9 cellular contexts compared by ENCODE assay signal in genomic region chr18:47595816-47596501, GRCh38.
DNase-seq lines count a peak whose midpoint lies in the region; ATAC-seq and TF ChIP-seq lines count a peak whose summit lies in the region.
"Had no signal": no experiment of that assay in that cellular context is flagged by ENCODE, and none has a peak within 500 bp of the region (broad histone marks: within the 10 kb centered on the region; RNA-seq: fewer than 3 reads in every experiment).

No MANE protein-coding gene starts in this region.

- CTCF ChIA-PET in CD8-positive, alpha-beta T cell (lab: Charles Lee), result no interaction called here

- peaks cover 4% of the 10 kb centered on the region for H3K9me3 Mint-ChIP-seq in activated naive CD8-positive, alpha-beta T cell treated with anti-CD3 and anti-CD28 coated beads for 36 hours
- no peaks in the 10 kb centered on the region for H3K9me3 Mint-ChIP-seq in neural crest cell
- H3K9me3 Mint-ChIP-seq in CD8-positive, alpha-beta T cell, result no peaks in the 10 kb centered on the region

- intact Hi-C loops in CD8-positive, alpha-beta T cell (cut with DNase I, micrococcal nuclease), result no loop called here

- H3K27me3 Mint-ChIP-seq in activated naive CD8-positive, alpha-beta T cell treated with anti-CD3 and anti-CD28 coated beads for 36 hours, result peaks cover 43% of the 10 kb centered on the region
- H3K27me3 Mint-ChIP-seq in neural crest cell (ENCODE audit: low read depth), result peaks cover 56% of the 10 kb centered on the region
- H3K27me3 Mint-ChIP-seq in CD8-positive, alpha-beta T cell (ENCODE audit: low read depth), result peaks cover 28% of the 10 kb centered on the region

- no peak for ATAC-seq in CD8-positive, alpha-beta T cell
- no peak for ATAC-seq in HG03439 (IDR thresholded peaks at IDR 0.05; ENCODE audit: unreplicated experiment)
- ATAC-seq: stimulated activated effector memory CD8-positive, alpha-beta T cell treated with anti-CD3 and anti-CD28 coated beads, Interleukin-12 subunit alpha, Interleukin-12 subunit beta, amount 100 ng/mL, for 72 hours had no signal

- DNase-seq in DMS 273 (lab: John Stamatoyannopoulos, UW; ENCODE audit: unreplicated experiment) (peak; percentile 57), DMS 273 treated with DMSO at 0.1 percent for 48 hours (lab: John Stamatoyannopoulos, UW) (no peak), neural crest cell (ENCODE audit: low read depth, low spot score) (no peak), HuH-7.5 (ENCODE audit: low spot score) (no peak)
- peak; percentile 4 for DNase-seq in activated naive CD8-positive, alpha-beta T cell treated with anti-CD3 and anti-CD28 coated beads for 36 hours
- no peak for DNase-seq in CD8-positive, alpha-beta T cell

- no peaks in the 10 kb centered on the region for H3K4me1 ChIP-seq in CD8-positive, alpha-beta T cell (ENCODE audit: insufficient read depth, low read length)

- H3K36me3 ChIP-seq in CD8-positive, alpha-beta T cell (ENCODE audit: insufficient read depth, low read length), result no peaks in the 10 kb centered on the region

- H3K9me3 ChIP-seq in CD8-positive, alpha-beta T cell (ENCODE audit: low read length), result no peaks in the 10 kb centered on the region

- TF ChIP-seq CTCF in LNCAP (IDR thresholded peaks at IDR 0.05) (peak; percentile 53), neural crest cell (conservative IDR thresholded peaks at IDR 0.05) (peak; percentile 47)
- TF ChIP-seq CTCF in CD8-positive, alpha-beta T cell (IDR thresholded peaks at IDR 0.05), result no peak

- H3K4me1 Mint-ChIP-seq in activated naive CD8-positive, alpha-beta T cell treated with anti-CD3 and anti-CD28 coated beads for 36 hours, result no peaks in the 10 kb centered on the region
- peaks cover 14% of the 10 kb centered on the region for H3K4me1 Mint-ChIP-seq in neural crest cell
- H3K4me1 Mint-ChIP-seq in CD8-positive, alpha-beta T cell (ENCODE audit: low read depth), result no peaks in the 10 kb centered on the region

- no peaks in the 10 kb centered on the region for H3K27me3 ChIP-seq in CD8-positive, alpha-beta T cell (ENCODE audit: insufficient read depth, low read length)

- H3K4me3 ChIP-seq in CD8-positive, alpha-beta T cell (ENCODE audit: low read depth, low read length), result no peak overlapping the region

- H3K36me3 Mint-ChIP-seq in activated naive CD8-positive, alpha-beta T cell treated with anti-CD3 and anti-CD28 coated beads for 36 hours, result no peaks in the 10 kb centered on the region
- H3K36me3 Mint-ChIP-seq in neural crest cell (ENCODE audit: low read depth), result no peaks in the 10 kb centered on the region
- no peaks in the 10 kb centered on the region for H3K36me3 Mint-ChIP-seq in CD8-positive, alpha-beta T cell

- no peak overlapping the region for H3K27ac ChIP-seq in CD8-positive, alpha-beta T cell (ENCODE audit: low read depth, low read length)

- no peak overlapping the region for H3K4me3 Mint-ChIP-seq in activated naive CD8-positive, alpha-beta T cell treated with anti-CD3 and anti-CD28 coated beads for 36 hours
- no peak overlapping the region for H3K4me3 Mint-ChIP-seq in neural crest cell
- H3K4me3 Mint-ChIP-seq in CD8-positive, alpha-beta T cell, result no peak overlapping the region
- H3K4me3 Mint-ChIP-seq: stimulated activated effector memory CD8-positive, alpha-beta T cell treated with anti-CD3 and anti-CD28 coated beads, Interleukin-12 subunit alpha, Interleukin-12 subunit beta, amount 100 ng/mL, for 72 hours had no signal

- POLR2A ChIA-PET in CD8-positive, alpha-beta T cell (lab: Charles Lee), result no interaction called here

- H3K27ac Mint-ChIP-seq in activated naive CD8-positive, alpha-beta T cell treated with anti-CD3 and anti-CD28 coated beads for 36 hours, result no peak overlapping the region
- no peak overlapping the region for H3K27ac Mint-ChIP-seq in neural crest cell (ENCODE audit: unreplicated experiment)
- no peak overlapping the region for H3K27ac Mint-ChIP-seq in CD8-positive, alpha-beta T cell
- H3K27ac Mint-ChIP-seq: stimulated activated effector memory CD8-positive, alpha-beta T cell treated with anti-CD3 and anti-CD28 coated beads, Interleukin-12 subunit alpha, Interleukin-12 subunit beta, amount 100 ng/mL, for 72 hours had no signal

Comparison
In these comparisons a context has a peak if more than half of its experiments do, and no peak if none do; other contexts are left out.
1. DNase-seq: peak in DMS 273 (single experiment) and activated naive CD8-positive, alpha-beta T cell treated with anti-CD3 and anti-CD28 coated beads for 36 hours (single experiment); none in DMS 273 treated with DMSO at 0.1 percent for 48 hours (single experiment), neural crest cell (single experiment), CD8-positive, alpha-beta T cell (0 of 7) and HuH-7.5 (single experiment).